In genomic region chr5:78600656-78601452, GRCh38 we compare ENCODE assay signal across 14 cellular contexts. TPM values are rescaled to one million over a fixed set of nuclear protein-coding genes. Genes with fewer than 3 reads are reported as not detected.
DNase-seq lines count a peak whose midpoint lies in the region; ATAC-seq, FAIRE-seq and TF ChIP-seq lines count a peak whose summit lies in the region.
"Had no signal": no experiment of that assay in that cellular context is flagged by ENCODE, and none has a peak within 500 bp of the region (broad histone marks: within the 10 kb centered on the region; RNA-seq: fewer than 3 reads in every experiment).

No MANE protein-coding gene starts in this region.

- H3K27me3 Mint-ChIP-seq in type B pancreatic cell: no peaks in the 10 kb centered on the region
- H3K27me3 Mint-ChIP-seq: naive B cell had no signal

- no peak for TF ChIP-seq CTCF in left ventricle myocardium inferior (IDR thresholded peaks at IDR 0.05; ENCODE audit: borderline replicate concordance)
- no peak for TF ChIP-seq CTCF in choroid plexus epithelial cell (conservative IDR thresholded peaks at IDR 0.05; ENCODE audit: low read depth, low read length)
- TF ChIP-seq CTCF in type B pancreatic cell (conservative IDR thresholded peaks at IDR 0.05): no peak

- H3K36me3 Mint-ChIP-seq in type B pancreatic cell: peaks cover 27% of the 10 kb centered on the region

- peaks cover 29% of the 10 kb centered on the region for H3K4me1 ChIP-seq in left ventricle myocardium inferior
- peaks cover 5 to 19% of the 10 kb centered on the region in 2 donors for H3K4me1 ChIP-seq in mucosa of rectum (ENCODE audit: control insufficient read depth in 2 of 2, insufficient read depth in 2 of 2, low read length in 2 of 2)

- H3K4me3 Mint-ChIP-seq in type B pancreatic cell: peak overlapping the region; percentile 10
- H3K4me3 Mint-ChIP-seq: naive B cell had no signal

- H3K36me3 ChIP-seq in left ventricle myocardium inferior (no peaks in the 10 kb centered on the region), mucosa of rectum (ENCODE audit: control insufficient read depth in 2 of 2, insufficient read depth in 2 of 2, low read length in 2 of 2) (no peaks in the 10 kb centered on the region)

- no peak for FAIRE-seq in GM12891 (lab: Jason Lieb, UNC)

- DNase-seq in left ventricle myocardium superior (no peak), left ventricle myocardium inferior (no peak), choroid plexus epithelial cell (ENCODE audit: low read depth) (peak; percentile 84), type B pancreatic cell (ENCODE audit: extremely low spot score, unreplicated experiment) (no peak), NCI-H128 (lab: John Stamatoyannopoulos, UW; ENCODE audit: unreplicated experiment) (no peak), GM12891 (ENCODE audit: insufficient read length, low spot score) (no peak)
- DNase-seq: anterior cingulate cortex; DND-41; naive B cell; NCI-H187 treated with DMSO at 0.1 percent for 48 hours; stimulated activated CD4-positive, alpha-beta T cell treated with anti-CD3 and anti-CD28 coated beads, Interleukin-12 subunit alpha, Interleukin-12 subunit beta, amount 100 ng/mL, for 4 hours had no signal

- ATAC-seq in left ventricle myocardium superior (peak; percentile 27), GM18511 (IDR thresholded peaks at IDR 0.05; ENCODE audit: unreplicated experiment) (no peak)

- H3K27me3 ChIP-seq in left ventricle myocardium inferior (ENCODE audit: low read depth): no peaks in the 10 kb centered on the region
- H3K27me3 ChIP-seq in mucosa of rectum (ENCODE audit: control insufficient read depth in 2 of 2, insufficient read depth in 2 of 2, low read length in 2 of 2): no peaks in the 10 kb centered on the region

- peak overlapping the region; percentile 39 for H3K27ac Mint-ChIP-seq in type B pancreatic cell

- H3K4me3 ChIP-seq in left ventricle myocardium inferior: no peak overlapping the region
- no peak overlapping the region for H3K4me3 ChIP-seq in choroid plexus epithelial cell (ENCODE audit: low read depth, low read length)
- H3K4me3 ChIP-seq in mucosa of rectum (ENCODE audit: low read length in 2 of 2): peak overlapping the region in 1 of 2 donors; percentile 1

- H3K27ac ChIP-seq in left ventricle myocardium inferior (replicated peaks): no peak overlapping the region
- peak overlapping the region; percentile 34 to 56 for H3K27ac ChIP-seq in mucosa of rectum (ENCODE audit: low read depth in 2 of 2, low read length in 2 of 2)
- H3K27ac ChIP-seq: VCaP had no signal

- intact Hi-C loops in left ventricle myocardium superior (cut with micrococcal nuclease): no loop called here
- intact Hi-C loops in left ventricle myocardium inferior (cut with micrococcal nuclease): no loop called here

- H3K4me1 Mint-ChIP-seq in type B pancreatic cell (ENCODE audit: unreplicated experiment): peaks cover 58% of the 10 kb centered on the region
- H3K4me1 Mint-ChIP-seq: naive B cell had no signal

- no peak overlapping the region for H3K9ac ChIP-seq in mucosa of rectum (ENCODE audit: low read depth in 1 of 2, low read length in 2 of 2)

- H3K9me3 ChIP-seq in left ventricle myocardium inferior (replicated peaks) (no peaks in the 10 kb centered on the region), mucosa of rectum (ENCODE audit: control insufficient read depth in 2 of 2, low read length in 2 of 2) (no peaks in the 10 kb centered on the region)

- no peaks in the 10 kb centered on the region for H3K9me3 Mint-ChIP-seq in type B pancreatic cell
- H3K9me3 Mint-ChIP-seq: naive B cell had no signal

- no peak for TF ChIP-seq POLR2A in GM12891 (IDR thresholded peaks at IDR 0.05; ENCODE audit: low read depth, low read length)

TF ChIP-seq in GM12891, 5 proteins besides CTCF, POLR2A, EP300 and RAD21:
- TF ChIP-seq SPI1 (IDR thresholded peaks at IDR 0.05; ENCODE audit: low read depth, low read length): no peak
- TF ChIP-seq POU2F2 (IDR thresholded peaks at IDR 0.05; ENCODE audit: low read depth, low read length): no peak
- no peak for TF ChIP-seq TAF1 (IDR thresholded peaks at IDR 0.05; ENCODE audit: low read depth, low read length)
- TF ChIP-seq POLR2AphosphoS5 (IDR thresholded peaks at IDR 0.05; ENCODE audit: low read depth, low read length): no peak
- TF ChIP-seq PAX5 (IDR thresholded peaks at IDR 0.05; ENCODE audit: insufficient read depth, low read length, severe bottlenecking): no peak

RNA-seq across cellular contexts. Expression of gene LHFPL2, which starts 47.7 kb away (rescaled TPM):
- total RNA-seq in left ventricle myocardium superior (5.4 TPM), left ventricle myocardium inferior (5.0 TPM), type B pancreatic cell (ENCODE audit: low replicate concordance) (17.9 and 35.3 TPM in 2 replicates)
- 11.6 TPM for polyA plus RNA-seq in GM12891 (2012; ENCODE audit: low read depth, missing spikeins)
